Comparison of ENCODE assay signal across 8 cellular contexts in the genomic region with DNA sequence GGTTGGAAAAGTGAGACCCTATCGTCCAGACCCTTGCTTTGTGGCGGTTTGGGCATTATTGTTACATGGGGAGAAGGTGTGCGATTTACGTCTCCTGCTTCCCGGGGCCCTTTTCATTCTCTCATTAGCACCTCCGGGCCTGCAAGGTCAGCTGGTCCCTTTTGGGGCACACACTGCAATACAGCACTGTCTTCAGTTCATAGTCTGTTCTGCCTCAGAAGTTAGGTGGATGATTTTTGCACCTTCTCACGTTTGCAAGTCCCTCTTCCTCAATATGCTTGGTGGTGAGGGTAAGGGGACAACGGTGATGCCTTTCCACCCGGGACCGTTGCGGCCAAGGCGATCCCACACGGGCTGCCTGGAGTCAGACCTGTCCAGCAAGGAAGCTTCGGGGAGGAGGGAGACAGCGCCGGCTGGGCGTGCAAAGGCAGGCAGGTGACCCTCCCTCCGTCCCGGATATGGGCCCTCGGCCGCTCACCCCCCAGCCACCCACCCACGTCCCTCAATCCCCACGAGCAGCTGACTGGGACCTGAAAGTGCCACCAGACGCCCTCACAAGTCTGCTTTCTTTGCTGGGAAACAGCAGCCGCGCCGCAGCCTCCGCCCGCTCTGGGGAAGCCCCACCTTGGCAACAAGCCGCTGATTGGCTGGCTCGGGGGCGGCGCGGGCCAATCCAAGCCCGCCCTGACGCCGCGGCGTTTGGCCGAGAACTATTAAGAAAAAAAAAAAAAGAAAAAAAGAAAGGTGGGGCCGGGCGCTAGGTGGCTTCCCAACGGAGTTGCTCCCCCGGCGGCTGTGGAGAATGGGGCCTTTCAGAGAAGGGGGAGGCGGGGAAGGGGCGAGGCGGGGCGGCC. TPM values are rescaled to one million over a fixed set of nuclear protein-coding genes. Genes with fewer than 3 reads are reported as not detected.
A peak's percentile ranks its signal among the peaks of the same experiment; 100 is the strongest.
DNase-seq lines count a peak whose midpoint lies in the region; ATAC-seq and TF ChIP-seq lines count a peak whose summit lies in the region.

No MANE protein-coding gene starts in this region.

- no peaks in the 10 kb centered on the region for H3K36me3 Mint-ChIP-seq in activated T-cell treated with anti-CD3 and anti-CD28 coated beads, Interleukin-2, amount 50 U/mL, for 4 hours (ENCODE audit: insufficient read depth)

- POLR2A ChIA-PET in PC-9 (lab: Charles Lee; ENCODE audit: unreplicated experiment) = interaction anchor here (0.6 to 1.0 kb wide), 7 partner anchors 9 to 804 kb away, joined by 3 to 6 read pairs (median 3); no protein-coding TSS in a partner anchor

- no peaks in the 10 kb centered on the region for H3K9me2 ChIP-seq in PC-9 (ENCODE audit: insufficient read depth)

- H3K4me2 ChIP-seq in PC-9 = peak overlapping the region; percentile 78

- BruUV-seq in PC-9 (replicated peaks; lab: Mats Ljungman, UMichigan) = TSS peak; percentile 69

- H3K4me1 ChIP-seq in PC-9 (replicated peaks; ENCODE audit: insufficient read depth) (peaks cover 22% of the 10 kb centered on the region), muscle layer of duodenum (ENCODE audit: control insufficient read depth in 1 of 2, insufficient read depth in 2 of 2, low read length in 2 of 2) (peaks cover 28 to 52% of the 10 kb centered on the region in 2 donors)

- H3K4me3 Mint-ChIP-seq in activated T-cell treated with anti-CD3 and anti-CD28 coated beads, Interleukin-2, amount 50 U/mL, for 4 hours = peak overlapping the region; percentile 77

- peak overlapping the region; percentile 61 for H3K27ac ChIP-seq in PC-9
- peak overlapping the region; percentile 92 for H3K27ac ChIP-seq in muscle layer of duodenum (ENCODE audit: low read length)

- peaks cover 6% of the 10 kb centered on the region; the same call in 1 of the 2 replicates for H3F3A ChIP-seq in PC-9 (ENCODE audit: insufficient read depth, low read depth)

- H3K4me3 ChIP-seq in Jurkat, Clone E6-1 (ENCODE audit: low read length) = peak overlapping the region; percentile 59
- H3K4me3 ChIP-seq in PC-9 (peak overlapping the region; percentile 63), muscle layer of duodenum (ENCODE audit: low read depth in 1 of 2, low read length in 2 of 2) (peak overlapping the region; percentile 57 to 61)

- no peaks in the 10 kb centered on the region for H3K9me3 Mint-ChIP-seq in activated T-cell treated with anti-CD3 and anti-CD28 coated beads, Interleukin-2, amount 50 U/mL, for 4 hours

- H3K27me3 ChIP-seq in PC-9 (ENCODE audit: insufficient read depth, low read depth) (peaks cover 17% of the 10 kb centered on the region; the same call in 1 of the 2 replicates), muscle layer of duodenum (ENCODE audit: low read depth, low read length) (no peaks in the 10 kb centered on the region)

- H3K36me3 ChIP-seq in PC-9 (ENCODE audit: low read depth) = no peaks in the 10 kb centered on the region
- no peaks in the 10 kb centered on the region for H3K36me3 ChIP-seq in muscle layer of duodenum (ENCODE audit: control insufficient read depth in 1 of 2, insufficient read depth in 2 of 2, low read length in 2 of 2)

- DNase-seq in DMS153 (lab: John Stamatoyannopoulos, UW) (peak; percentile 98), PC-9 (peak; percentile 77 to 94)
- peak; percentile 89 for DNase-seq in Jurkat, Clone E6-1 (ENCODE audit: low read depth, low spot score)
- peak; percentile 93 for DNase-seq in activated T-cell treated with anti-CD3 and anti-CD28 coated beads, Interleukin-2, amount 50 U/mL, for 4 hours
- peak; percentile 89 to 95 for DNase-seq in stimulated activated CD8-positive, alpha-beta memory T cell treated with anti-CD3 and anti-CD28 coated beads, Interleukin-7, amount 100 ng/mL, for 4 hours (ENCODE audit: low read depth in 2 of 2)

- TF ChIP-seq CTCF in PC-9 (conservative IDR thresholded peaks at IDR 0.05) = no peak

- no peaks in the 10 kb centered on the region for H3K9me3 ChIP-seq in PC-9 (ENCODE audit: insufficient read depth, low read depth)
- no peaks in the 10 kb centered on the region for H3K9me3 ChIP-seq in muscle layer of duodenum (ENCODE audit: control insufficient read depth in 1 of 2, low read length in 2 of 2)

- peak; percentile 64 for ATAC-seq in GM21717 (IDR thresholded peaks at IDR 0.05; ENCODE audit: unreplicated experiment)
- peak; percentile 87 to 90 for ATAC-seq in activated T-cell treated with anti-CD3 and anti-CD28 coated beads, Interleukin-2, amount 50 U/mL, for 4 hours
- ATAC-seq in esophagus mucosa = peak; percentile 90

- H4K20me1 ChIP-seq in PC-9 (ENCODE audit: insufficient read depth) = no peaks in the 10 kb centered on the region

- peaks cover 65% of the 10 kb centered on the region for H3K4me1 Mint-ChIP-seq in activated T-cell treated with anti-CD3 and anti-CD28 coated beads, Interleukin-2, amount 50 U/mL, for 4 hours (ENCODE audit: low read depth)

- CTCF ChIA-PET in PC-9 (lab: Charles Lee) = interaction anchor here (0.5 to 2.0 kb wide), 5 partner anchors 17 to 493 kb away, joined by 3 to 10 read pairs (median 4); no protein-coding TSS in a partner anchor

- intact Hi-C loops in PC-9 (cut with micrococcal nuclease; ENCODE audit: unreplicated experiment) = loop anchor here (1.0 to 5.0 kb wide), 2 partner anchors 22 to 290 kb away; partner anchors contain the start of gene BTG2

- no peaks in the 10 kb centered on the region for H3K27me3 Mint-ChIP-seq in activated T-cell treated with anti-CD3 and anti-CD28 coated beads, Interleukin-2, amount 50 U/mL, for 4 hours (ENCODE audit: low read depth)

- H2AFZ ChIP-seq in PC-9 = peak overlapping the region; percentile 91

- no peaks in the 10 kb centered on the region for H3K79me2 ChIP-seq in PC-9 (ENCODE audit: low read depth)

RNA-seq across cellular contexts. Expression of gene BTG2, which starts 21.7 kb away (rescaled TPM):
- polyA plus RNA-seq in Jurkat, Clone E6-1 (2012; ENCODE audit: insufficient read depth, insufficient read length) = 7.1 TPM
- total RNA-seq in PC-9 (2021) = 11.1 and 13.8 TPM in 2 replicates
- 100 to 1,000 TPM in 1 of 3 donors, 10 to 100 TPM in 2; 73.0 to 101 (median 80.5) TPM for total RNA-seq in activated T-cell treated with anti-CD3 and anti-CD28 coated beads, Interleukin-2, amount 50 U/mL, for 4 hours
- 22.6 TPM for total RNA-seq in esophagus mucosa

RNA-seq across cellular contexts. Expression of gene FMOD, which starts 23.9 kb away (rescaled TPM):
- not detected for polyA plus RNA-seq in Jurkat, Clone E6-1 (2012; ENCODE audit: insufficient read depth, insufficient read length)
- not detected in 2 replicates for total RNA-seq in PC-9 (2021)
- 1 to 10 TPM in 1 of 3 donors, under 1 TPM in 2; 0.19 to 1.1 (median 0.26) TPM for total RNA-seq in activated T-cell treated with anti-CD3 and anti-CD28 coated beads, Interleukin-2, amount 50 U/mL, for 4 hours
- 4.5 TPM for total RNA-seq in esophagus mucosa

Comparison
In these comparisons a context has a peak if more than half of its experiments do, and no peak if none do; other contexts are left out.
1. Peak in every context shown above with its lines: DNase-seq, ATAC-seq, H3K4me3 ChIP-seq and H3K27ac ChIP-seq.